In genomic region chr2:156379069-156379468, GRCh38 we compare ENCODE assay signal across 22 cellular contexts. TPM values are rescaled to one million over a fixed set of nuclear protein-coding genes. Genes with fewer than 3 reads are reported as not detected.
A peak's percentile ranks its signal among the peaks of the same experiment; 100 is the strongest.
DNase-seq lines count a peak whose midpoint lies in the region; ATAC-seq, FAIRE-seq and TF ChIP-seq lines count a peak whose summit lies in the region.
"Had no signal": no experiment of that assay in that cellular context is flagged by ENCODE, and none has a peak within 500 bp of the region (broad histone marks: within the 10 kb centered on the region; RNA-seq: fewer than 3 reads in every experiment).

No MANE protein-coding gene starts in this region.

- no peaks in the 10 kb centered on the region for H3K27me3 ChIP-seq in GM23338 (ENCODE audit: insufficient read depth)
- no peaks in the 10 kb centered on the region for H3K27me3 ChIP-seq in right atrium auricular region

- no peak overlapping the region for H3K4me3 ChIP-seq in GM23338
- no peak overlapping the region for H3K4me3 ChIP-seq in right atrium auricular region
- H3K4me3 ChIP-seq: HAP-1, left ventricle myocardium inferior had no signal

- ATAC-seq in GM18867 (IDR thresholded peaks at IDR 0.05; ENCODE audit: unreplicated experiment), result peak; percentile 37
- ATAC-seq in HG02678 (IDR thresholded peaks at IDR 0.05; ENCODE audit: unreplicated experiment), result peak; percentile 44
- ATAC-seq in GM19397 (IDR thresholded peaks at IDR 0.05; ENCODE audit: unreplicated experiment), result no peak
- ATAC-seq in GM23338, result no peak
- ATAC-seq: sciatic nerve had no signal

- H3K36me3 ChIP-seq in GM23338 (ENCODE audit: insufficient read depth) (0 out of 2 replicates have a peak, but pooled peaks cover 4% of the 10 kb centered on the region), right atrium auricular region (no peaks in the 10 kb centered on the region)
- H3K36me3 ChIP-seq: HAP-1, left ventricle myocardium inferior had no signal

- H3K79me2 ChIP-seq in GM23338 (replicated peaks; ENCODE audit: insufficient read depth), result no peaks in the 10 kb centered on the region

- H3K4me1 ChIP-seq in GM23338 (ENCODE audit: insufficient read depth) (0 out of 2 replicates have a peak, but pooled peaks cover 6% of the 10 kb centered on the region), right atrium auricular region (no peaks in the 10 kb centered on the region)
- H3K4me1 ChIP-seq: left ventricle myocardium inferior had no signal

- H3K9me3 ChIP-seq in right atrium auricular region, result no peaks in the 10 kb centered on the region
- H3K9me3 ChIP-seq: HAP-1 had no signal

- no peak for FAIRE-seq in GM12891 (lab: Jason Lieb, UNC)
- FAIRE-seq: frontal cortex had no signal

- H3K9me2 ChIP-seq in GM23338 (ENCODE audit: insufficient read depth), result no peaks in the 10 kb centered on the region

- H3K4me2 ChIP-seq in GM23338, result no peak overlapping the region

- no peaks in the 10 kb centered on the region for H4K20me1 ChIP-seq in GM23338 (replicated peaks; ENCODE audit: insufficient read depth)

- TF ChIP-seq CTCF in GM23338 (conservative IDR thresholded peaks at IDR 0.05; ENCODE audit: low read depth in 2 of 2), result no peak
- TF ChIP-seq CTCF in right atrium auricular region (IDR thresholded peaks at IDR 0.05), result no peak

- H3K4me1 Mint-ChIP-seq in IgD-negative memory B cell, result peaks cover 5 to 8% (median 6%) of the 10 kb centered on the region in 3 donors
- peaks cover 10% of the 10 kb centered on the region for H3K4me1 Mint-ChIP-seq in GM23338

- H3K27me3 Mint-ChIP-seq in IgD-negative memory B cell, result peaks cover 7% of the 10 kb centered on the region
- H3K27me3 Mint-ChIP-seq in GM23338 (ENCODE audit: insufficient read depth, low read depth, poor library complexity), result no peaks in the 10 kb centered on the region

- TF ChIP-seq POLR2A in GM12891 (IDR thresholded peaks at IDR 0.05; ENCODE audit: low read depth, low read length), result no peak

- H3K36me3 Mint-ChIP-seq in IgD-negative memory B cell (no peaks in the 10 kb centered on the region), GM23338 (ENCODE audit: low read depth) (peaks cover 13% of the 10 kb centered on the region; the same call in 2 of the 3 replicates)

- no peak overlapping the region for H3K4me3 Mint-ChIP-seq in IgD-negative memory B cell
- H3K4me3 Mint-ChIP-seq in GM23338, result no peak overlapping the region
- H3K4me3 Mint-ChIP-seq: activated T-cell treated with anti-CD3 and anti-CD28 coated beads, Interleukin-2, amount 50 U/mL, for 4 hours; dendritic cell treated with granulocyte-macrophage colony-stimulating factor and Interleukin-4, amounts not matched to agents 40 ng/mL and 50 ng/mL, for 4 days had no signal

- H2AFZ ChIP-seq in GM23338, result no peak overlapping the region

- peak overlapping the region in 2 of 3 donors; percentile 26 to 74 for H3K27ac Mint-ChIP-seq in IgD-negative memory B cell
- H3K27ac Mint-ChIP-seq in GM23338, result no peak overlapping the region
- H3K27ac Mint-ChIP-seq: activated naive CD8-positive, alpha-beta T cell treated with anti-CD3 and anti-CD28 coated beads, Interleukin-2, amount 10 ng/mL, durations not matched to agents 7 days and 5 days; dendritic cell treated with granulocyte-macrophage colony-stimulating factor and Interleukin-4, amounts not matched to agents 40 ng/mL and 50 ng/mL, for 4 days had no signal

- H3K27ac ChIP-seq in GM23338 (ENCODE audit: low read depth) (no peak overlapping the region), right atrium auricular region (no peak overlapping the region)
- H3K27ac ChIP-seq: epithelial cell of prostate, left ventricle myocardium inferior had no signal

- H3K9me3 Mint-ChIP-seq in IgD-negative memory B cell (peaks cover 0 to 3% (median 0%) of the 10 kb centered on the region in 3 donors), GM23338 (peaks cover 19% of the 10 kb centered on the region; the same call in 2 of the 3 replicates)
- H3K9me3 Mint-ChIP-seq: dendritic cell treated with granulocyte-macrophage colony-stimulating factor and Interleukin-4, amounts not matched to agents 40 ng/mL and 50 ng/mL, for 4 days had no signal

- DNase-seq in GM12891 (ENCODE audit: insufficient read length, low spot score) (no peak), GM23338 (ENCODE audit: low spot score) (no peak), right atrium auricular region (ENCODE audit: low spot score) (no peak)
- DNase-seq in activated T-cell treated with anti-CD3 and anti-CD28 coated beads, Interleukin-2, amount 50 U/mL, for 1 hour, result no peak
- DNase-seq: activated CD4-positive, alpha-beta T cell treated with anti-CD3 and anti-CD28 coated beads for 48 hours; activated naive CD8-positive, alpha-beta T cell treated with anti-CD3 and anti-CD28 coated beads, Interleukin-2, amount 10 ng/mL, durations not matched to agents 7 days and 5 days; activated T-cell treated with anti-CD3 and anti-CD28 coated beads, Interleukin-2, amount 50 U/mL, for 4 hours; COR-L47; EL; left ventricle myocardium inferior; NCI-H187; NCI-H510A; SHP77 had no signal

- H3F3A ChIP-seq in GM23338 (replicated peaks; ENCODE audit: low read depth), result no peaks in the 10 kb centered on the region

TF ChIP-seq in GM12891, 5 proteins besides CTCF, POLR2A, EP300 and RAD21:
- TF ChIP-seq SPI1 (IDR thresholded peaks at IDR 0.05; ENCODE audit: low read depth, low read length) (peak; percentile 68), POU2F2 (IDR thresholded peaks at IDR 0.05; ENCODE audit: low read depth, low read length) (no peak)

TF ChIP-seq in GM23338, 12 proteins besides CTCF, POLR2A, EP300 and RAD21:
- TF ChIP-seq POLR2AphosphoS5 (IDR thresholded peaks at IDR 0.05; ENCODE audit: low read depth) (no peak), EZH2 (IDR thresholded peaks at IDR 0.05; ENCODE audit: low read depth, unreplicated experiment) (no peak), NANOG (IDR thresholded peaks at IDR 0.05; ENCODE audit: borderline replicate concordance) (no peak), ZNF462 (CRISPR knock-in tag; IDR thresholded peaks at IDR 0.05) (no peak)

RNA-seq across cellular contexts. Expression of gene NR4A2, which starts 46.5 kb away (rescaled TPM):
- polyA plus RNA-seq in GM12891 (2012; ENCODE audit: low read depth, missing spikeins), result 2.4 TPM
- polyA plus RNA-seq in IgD-negative memory B cell (22.7 TPM), GM23338 (2016; fragmentation: Nextera tagmentation; extraction: Ambion mirVana) (0.56 and 0.71 TPM in 2 replicates)
- 0.49 and 0.85 TPM in 2 replicates for total RNA-seq in GM23338 (2014; rRNA removed; shearing (Covaris generic))
- 1 to 10 TPM; 3.7 to 8.9 TPM for total RNA-seq in right atrium auricular region

RNA-seq across cellular contexts. Expression of gene GPD2, which starts 57.1 kb away (rescaled TPM):
- 11.6 TPM for polyA plus RNA-seq in GM12891 (2012; ENCODE audit: low read depth, missing spikeins)
- polyA plus RNA-seq in IgD-negative memory B cell (6.5 TPM), GM23338 (2016; fragmentation: Nextera tagmentation; extraction: Ambion mirVana) (7.6 and 9.4 TPM in 2 replicates)
- total RNA-seq in GM23338 (2014; rRNA removed; shearing (Covaris generic)), result 67.4 and 83.2 TPM in 2 replicates
- total RNA-seq in right atrium auricular region, result 10 to 100 TPM; 14.9 to 29.1 TPM

Comparison
In these comparisons a context has a peak if more than half of its experiments do, and no peak if none do; other contexts are left out.
1. ATAC-seq: peak in GM18867 (single experiment) and HG02678 (single experiment); none in GM19397 (single experiment) and GM23338 (single experiment).